Comparison of ENCODE assay signal across 1 cellular context in the genomic region with DNA sequence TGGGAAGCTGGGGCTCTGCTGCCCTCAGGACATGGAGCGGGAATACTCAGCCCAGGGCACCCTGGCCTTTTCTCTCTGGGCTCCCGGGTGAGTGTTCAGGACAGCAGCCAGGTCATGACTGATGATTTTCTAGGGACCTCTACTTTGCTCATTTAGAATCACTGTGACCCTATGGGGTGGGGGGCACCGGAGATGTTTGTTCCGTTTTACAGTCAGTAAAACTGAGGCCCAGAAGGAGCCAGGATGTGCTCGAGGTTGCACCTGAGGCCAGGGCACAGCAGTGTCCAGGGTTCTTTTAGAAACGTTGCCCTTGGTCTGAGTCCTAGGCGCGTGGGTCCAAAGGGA.
TF ChIP-seq lines count a peak whose summit lies in the region.

No MANE protein-coding gene starts in this region.

TF ChIP-seq in WTC11, 78 proteins besides CTCF, POLR2A, EP300 and RAD21 (continued from another document):
- TF ChIP-seq, protein P1, sequence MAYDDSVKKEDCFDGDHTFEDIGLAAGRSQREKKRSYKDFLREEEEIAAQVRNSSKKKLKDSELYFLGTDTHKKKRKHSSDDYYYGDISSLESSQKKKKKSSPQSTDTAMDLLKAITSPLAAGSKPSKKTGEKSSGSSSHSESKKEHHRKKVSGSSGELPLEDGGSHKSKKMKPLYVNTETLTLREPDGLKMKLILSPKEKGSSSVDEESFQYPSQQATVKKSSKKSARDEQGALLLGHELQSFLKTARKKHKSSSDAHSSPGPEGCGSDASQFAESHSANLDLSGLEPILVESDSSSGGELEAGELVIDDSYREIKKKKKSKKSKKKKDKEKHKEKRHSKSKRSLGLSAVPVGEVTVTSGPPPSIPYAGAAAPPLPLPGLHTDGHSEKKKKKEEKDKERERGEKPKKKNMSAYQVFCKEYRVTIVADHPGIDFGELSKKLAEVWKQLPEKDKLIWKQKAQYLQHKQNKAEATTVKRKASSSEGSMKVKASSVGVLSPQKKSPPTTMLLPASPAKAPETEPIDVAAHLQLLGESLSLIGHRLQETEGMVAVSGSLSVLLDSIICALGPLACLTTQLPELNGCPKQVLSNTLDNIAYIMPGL (CRISPR knock-in tag; IDR thresholded peaks at IDR 0.05): no peak
- TF ChIP-seq, protein P2, sequence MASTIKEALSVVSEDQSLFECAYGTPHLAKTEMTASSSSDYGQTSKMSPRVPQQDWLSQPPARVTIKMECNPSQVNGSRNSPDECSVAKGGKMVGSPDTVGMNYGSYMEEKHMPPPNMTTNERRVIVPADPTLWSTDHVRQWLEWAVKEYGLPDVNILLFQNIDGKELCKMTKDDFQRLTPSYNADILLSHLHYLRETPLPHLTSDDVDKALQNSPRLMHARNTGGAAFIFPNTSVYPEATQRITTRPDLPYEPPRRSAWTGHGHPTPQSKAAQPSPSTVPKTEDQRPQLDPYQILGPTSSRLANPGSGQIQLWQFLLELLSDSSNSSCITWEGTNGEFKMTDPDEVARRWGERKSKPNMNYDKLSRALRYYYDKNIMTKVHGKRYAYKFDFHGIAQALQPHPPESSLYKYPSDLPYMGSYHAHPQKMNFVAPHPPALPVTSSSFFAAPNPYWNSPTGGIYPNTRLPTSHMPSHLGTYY (CRISPR knock-in tag; IDR thresholded peaks at IDR 0.05): no peak
- TF ChIP-seq NFE2L1 (CRISPR knock-in tag; IDR thresholded peaks at IDR 0.05) (no peak), FOXJ3 (CRISPR knock-in tag; IDR thresholded peaks at IDR 0.05; ENCODE audit: borderline replicate concordance) (no peak), NR1H2 (CRISPR knock-in tag; IDR thresholded peaks at IDR 0.05) (no peak), JUN (CRISPR knock-in tag; IDR thresholded peaks at IDR 0.05) (no peak), TP53 (CRISPR knock-in tag; IDR thresholded peaks at IDR 0.05) (no peak), SMAD3 (CRISPR knock-in tag; IDR thresholded peaks at IDR 0.05; ENCODE audit: borderline replicate concordance) (no peak), ZNF263 (CRISPR knock-in tag; IDR thresholded peaks at IDR 0.05; ENCODE audit: low read depth) (no peak), CREB1 (CRISPR knock-in tag; IDR thresholded peaks at IDR 0.05) (no peak)
- TF ChIP-seq, protein P3, sequence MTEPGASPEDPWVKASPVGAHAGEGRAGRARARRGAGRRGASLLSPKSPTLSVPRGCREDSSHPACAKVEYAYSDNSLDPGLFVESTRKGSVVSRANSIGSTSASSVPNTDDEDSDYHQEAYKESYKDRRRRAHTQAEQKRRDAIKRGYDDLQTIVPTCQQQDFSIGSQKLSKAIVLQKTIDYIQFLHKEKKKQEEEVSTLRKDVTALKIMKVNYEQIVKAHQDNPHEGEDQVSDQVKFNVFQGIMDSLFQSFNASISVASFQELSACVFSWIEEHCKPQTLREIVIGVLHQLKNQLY (CRISPR knock-in tag; IDR thresholded peaks at IDR 0.05): no peak
- TF ChIP-seq, protein P4, sequence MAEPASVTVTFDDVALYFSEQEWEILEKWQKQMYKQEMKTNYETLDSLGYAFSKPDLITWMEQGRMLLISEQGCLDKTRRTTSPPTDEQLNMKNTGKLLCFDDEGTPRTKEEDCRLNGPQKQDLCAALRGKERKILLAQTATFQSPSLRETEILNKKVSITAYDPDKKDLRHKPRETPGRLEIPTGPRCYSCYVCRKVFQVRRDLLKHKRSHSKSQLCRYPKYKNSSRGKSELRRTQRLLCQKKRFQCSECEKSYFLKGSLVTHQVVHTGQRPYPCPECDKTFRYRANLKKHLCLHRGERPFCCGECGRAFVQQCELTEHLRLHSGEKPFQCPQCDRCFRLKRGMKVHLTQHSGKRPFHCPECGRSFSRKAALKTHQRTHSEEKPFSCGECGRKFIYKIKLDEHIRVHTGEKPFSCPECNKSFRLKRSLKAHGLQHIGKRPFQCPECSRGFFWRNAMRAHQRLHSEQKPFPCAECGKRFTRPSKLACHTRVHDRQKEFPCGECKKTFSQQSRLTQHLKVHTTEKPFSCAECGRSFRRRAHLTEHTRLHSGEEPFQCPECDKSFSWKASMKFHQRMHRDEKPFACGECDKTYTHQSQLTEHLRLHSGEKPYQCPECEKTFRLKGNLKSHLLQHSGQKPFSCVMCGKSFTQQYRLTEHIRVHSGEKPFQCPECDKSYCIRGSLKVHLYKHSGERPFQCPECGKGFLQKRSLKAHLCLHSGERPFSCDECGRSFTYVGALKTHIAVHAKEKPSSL (CRISPR knock-in tag; conservative IDR thresholded peaks at IDR 0.05): no peak
- TF ChIP-seq, protein P5, sequence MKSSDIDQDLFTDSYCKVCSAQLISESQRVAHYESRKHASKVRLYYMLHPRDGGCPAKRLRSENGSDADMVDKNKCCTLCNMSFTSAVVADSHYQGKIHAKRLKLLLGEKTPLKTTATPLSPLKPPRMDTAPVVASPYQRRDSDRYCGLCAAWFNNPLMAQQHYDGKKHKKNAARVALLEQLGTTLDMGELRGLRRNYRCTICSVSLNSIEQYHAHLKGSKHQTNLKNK (CRISPR knock-in tag; IDR thresholded peaks at IDR 0.05): no peak
- TF ChIP-seq, protein P6, sequence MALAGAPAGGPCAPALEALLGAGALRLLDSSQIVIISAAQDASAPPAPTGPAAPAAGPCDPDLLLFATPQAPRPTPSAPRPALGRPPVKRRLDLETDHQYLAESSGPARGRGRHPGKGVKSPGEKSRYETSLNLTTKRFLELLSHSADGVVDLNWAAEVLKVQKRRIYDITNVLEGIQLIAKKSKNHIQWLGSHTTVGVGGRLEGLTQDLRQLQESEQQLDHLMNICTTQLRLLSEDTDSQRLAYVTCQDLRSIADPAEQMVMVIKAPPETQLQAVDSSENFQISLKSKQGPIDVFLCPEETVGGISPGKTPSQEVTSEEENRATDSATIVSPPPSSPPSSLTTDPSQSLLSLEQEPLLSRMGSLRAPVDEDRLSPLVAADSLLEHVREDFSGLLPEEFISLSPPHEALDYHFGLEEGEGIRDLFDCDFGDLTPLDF (CRISPR knock-in tag; IDR thresholded peaks at IDR 0.05): no peak
TF ChIP-seq in WTC11: peak in this region for 0.
